ENCODE assay signal across 2 cellular contexts in the genomic region with DNA sequence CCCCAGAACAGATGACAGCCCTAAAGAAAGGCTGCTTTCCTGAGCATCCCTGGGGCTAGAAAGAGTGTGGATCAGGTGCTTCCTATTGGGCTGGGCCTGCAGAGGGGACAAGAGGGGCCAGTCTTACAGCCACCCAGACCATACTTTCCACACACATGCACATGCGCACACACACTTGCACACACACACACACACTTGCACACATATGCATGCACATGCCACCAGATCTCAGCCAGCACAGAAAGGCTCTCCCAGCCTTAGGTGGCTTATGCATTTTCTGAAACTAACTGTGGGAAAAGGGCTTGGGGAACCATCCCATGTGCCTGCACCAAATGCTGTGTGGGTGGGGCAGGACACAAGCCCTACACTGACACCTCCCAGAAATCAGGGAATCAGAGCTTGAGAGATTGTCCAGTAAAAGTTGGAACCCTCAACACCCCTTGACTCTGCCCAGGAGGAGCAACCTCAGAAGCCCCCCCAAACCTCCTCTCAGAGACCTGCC.
TF ChIP-seq lines count a peak whose summit lies in the region.

No MANE protein-coding gene starts in this region.

TF ChIP-seq in HEK293, 187 proteins besides CTCF, POLR2A, EP300 and RAD21:
- TF ChIP-seq ZNF335 (tag by site-specific recombination; conservative IDR thresholded peaks at IDR 0.05) = 0 out of 2 replicates have a peak, but pooled peaks have one; percentile 33
- peak; percentile 19; the same call in 1 of the 2 replicates for TF ChIP-seq ZFHX2 (tag by site-specific recombination; conservative IDR thresholded peaks at IDR 0.05)
- TF ChIP-seq, protein P1, sequence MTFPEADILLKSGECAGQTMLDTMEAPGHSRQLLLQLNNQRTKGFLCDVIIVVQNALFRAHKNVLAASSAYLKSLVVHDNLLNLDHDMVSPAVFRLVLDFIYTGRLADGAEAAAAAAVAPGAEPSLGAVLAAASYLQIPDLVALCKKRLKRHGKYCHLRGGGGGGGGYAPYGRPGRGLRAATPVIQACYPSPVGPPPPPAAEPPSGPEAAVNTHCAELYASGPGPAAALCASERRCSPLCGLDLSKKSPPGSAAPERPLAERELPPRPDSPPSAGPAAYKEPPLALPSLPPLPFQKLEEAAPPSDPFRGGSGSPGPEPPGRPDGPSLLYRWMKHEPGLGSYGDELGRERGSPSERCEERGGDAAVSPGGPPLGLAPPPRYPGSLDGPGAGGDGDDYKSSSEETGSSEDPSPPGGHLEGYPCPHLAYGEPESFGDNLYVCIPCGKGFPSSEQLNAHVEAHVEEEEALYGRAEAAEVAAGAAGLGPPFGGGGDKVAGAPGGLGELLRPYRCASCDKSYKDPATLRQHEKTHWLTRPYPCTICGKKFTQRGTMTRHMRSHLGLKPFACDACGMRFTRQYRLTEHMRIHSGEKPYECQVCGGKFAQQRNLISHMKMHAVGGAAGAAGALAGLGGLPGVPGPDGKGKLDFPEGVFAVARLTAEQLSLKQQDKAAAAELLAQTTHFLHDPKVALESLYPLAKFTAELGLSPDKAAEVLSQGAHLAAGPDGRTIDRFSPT (tag by site-specific recombination; IDR thresholded peaks at IDR 0.05) = no peak
- TF ChIP-seq, protein P2, sequence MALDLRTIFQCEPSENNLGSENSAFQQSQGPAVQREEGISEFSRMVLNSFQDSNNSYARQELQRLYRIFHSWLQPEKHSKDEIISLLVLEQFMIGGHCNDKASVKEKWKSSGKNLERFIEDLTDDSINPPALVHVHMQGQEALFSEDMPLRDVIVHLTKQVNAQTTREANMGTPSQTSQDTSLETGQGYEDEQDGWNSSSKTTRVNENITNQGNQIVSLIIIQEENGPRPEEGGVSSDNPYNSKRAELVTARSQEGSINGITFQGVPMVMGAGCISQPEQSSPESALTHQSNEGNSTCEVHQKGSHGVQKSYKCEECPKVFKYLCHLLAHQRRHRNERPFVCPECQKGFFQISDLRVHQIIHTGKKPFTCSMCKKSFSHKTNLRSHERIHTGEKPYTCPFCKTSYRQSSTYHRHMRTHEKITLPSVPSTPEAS (tag by site-specific recombination; IDR thresholded peaks at IDR 0.05) = peak; percentile 76

TF ChIP-seq in H1, 55 proteins besides CTCF, POLR2A, EP300 and RAD21:
- TF ChIP-seq, protein P3, sequence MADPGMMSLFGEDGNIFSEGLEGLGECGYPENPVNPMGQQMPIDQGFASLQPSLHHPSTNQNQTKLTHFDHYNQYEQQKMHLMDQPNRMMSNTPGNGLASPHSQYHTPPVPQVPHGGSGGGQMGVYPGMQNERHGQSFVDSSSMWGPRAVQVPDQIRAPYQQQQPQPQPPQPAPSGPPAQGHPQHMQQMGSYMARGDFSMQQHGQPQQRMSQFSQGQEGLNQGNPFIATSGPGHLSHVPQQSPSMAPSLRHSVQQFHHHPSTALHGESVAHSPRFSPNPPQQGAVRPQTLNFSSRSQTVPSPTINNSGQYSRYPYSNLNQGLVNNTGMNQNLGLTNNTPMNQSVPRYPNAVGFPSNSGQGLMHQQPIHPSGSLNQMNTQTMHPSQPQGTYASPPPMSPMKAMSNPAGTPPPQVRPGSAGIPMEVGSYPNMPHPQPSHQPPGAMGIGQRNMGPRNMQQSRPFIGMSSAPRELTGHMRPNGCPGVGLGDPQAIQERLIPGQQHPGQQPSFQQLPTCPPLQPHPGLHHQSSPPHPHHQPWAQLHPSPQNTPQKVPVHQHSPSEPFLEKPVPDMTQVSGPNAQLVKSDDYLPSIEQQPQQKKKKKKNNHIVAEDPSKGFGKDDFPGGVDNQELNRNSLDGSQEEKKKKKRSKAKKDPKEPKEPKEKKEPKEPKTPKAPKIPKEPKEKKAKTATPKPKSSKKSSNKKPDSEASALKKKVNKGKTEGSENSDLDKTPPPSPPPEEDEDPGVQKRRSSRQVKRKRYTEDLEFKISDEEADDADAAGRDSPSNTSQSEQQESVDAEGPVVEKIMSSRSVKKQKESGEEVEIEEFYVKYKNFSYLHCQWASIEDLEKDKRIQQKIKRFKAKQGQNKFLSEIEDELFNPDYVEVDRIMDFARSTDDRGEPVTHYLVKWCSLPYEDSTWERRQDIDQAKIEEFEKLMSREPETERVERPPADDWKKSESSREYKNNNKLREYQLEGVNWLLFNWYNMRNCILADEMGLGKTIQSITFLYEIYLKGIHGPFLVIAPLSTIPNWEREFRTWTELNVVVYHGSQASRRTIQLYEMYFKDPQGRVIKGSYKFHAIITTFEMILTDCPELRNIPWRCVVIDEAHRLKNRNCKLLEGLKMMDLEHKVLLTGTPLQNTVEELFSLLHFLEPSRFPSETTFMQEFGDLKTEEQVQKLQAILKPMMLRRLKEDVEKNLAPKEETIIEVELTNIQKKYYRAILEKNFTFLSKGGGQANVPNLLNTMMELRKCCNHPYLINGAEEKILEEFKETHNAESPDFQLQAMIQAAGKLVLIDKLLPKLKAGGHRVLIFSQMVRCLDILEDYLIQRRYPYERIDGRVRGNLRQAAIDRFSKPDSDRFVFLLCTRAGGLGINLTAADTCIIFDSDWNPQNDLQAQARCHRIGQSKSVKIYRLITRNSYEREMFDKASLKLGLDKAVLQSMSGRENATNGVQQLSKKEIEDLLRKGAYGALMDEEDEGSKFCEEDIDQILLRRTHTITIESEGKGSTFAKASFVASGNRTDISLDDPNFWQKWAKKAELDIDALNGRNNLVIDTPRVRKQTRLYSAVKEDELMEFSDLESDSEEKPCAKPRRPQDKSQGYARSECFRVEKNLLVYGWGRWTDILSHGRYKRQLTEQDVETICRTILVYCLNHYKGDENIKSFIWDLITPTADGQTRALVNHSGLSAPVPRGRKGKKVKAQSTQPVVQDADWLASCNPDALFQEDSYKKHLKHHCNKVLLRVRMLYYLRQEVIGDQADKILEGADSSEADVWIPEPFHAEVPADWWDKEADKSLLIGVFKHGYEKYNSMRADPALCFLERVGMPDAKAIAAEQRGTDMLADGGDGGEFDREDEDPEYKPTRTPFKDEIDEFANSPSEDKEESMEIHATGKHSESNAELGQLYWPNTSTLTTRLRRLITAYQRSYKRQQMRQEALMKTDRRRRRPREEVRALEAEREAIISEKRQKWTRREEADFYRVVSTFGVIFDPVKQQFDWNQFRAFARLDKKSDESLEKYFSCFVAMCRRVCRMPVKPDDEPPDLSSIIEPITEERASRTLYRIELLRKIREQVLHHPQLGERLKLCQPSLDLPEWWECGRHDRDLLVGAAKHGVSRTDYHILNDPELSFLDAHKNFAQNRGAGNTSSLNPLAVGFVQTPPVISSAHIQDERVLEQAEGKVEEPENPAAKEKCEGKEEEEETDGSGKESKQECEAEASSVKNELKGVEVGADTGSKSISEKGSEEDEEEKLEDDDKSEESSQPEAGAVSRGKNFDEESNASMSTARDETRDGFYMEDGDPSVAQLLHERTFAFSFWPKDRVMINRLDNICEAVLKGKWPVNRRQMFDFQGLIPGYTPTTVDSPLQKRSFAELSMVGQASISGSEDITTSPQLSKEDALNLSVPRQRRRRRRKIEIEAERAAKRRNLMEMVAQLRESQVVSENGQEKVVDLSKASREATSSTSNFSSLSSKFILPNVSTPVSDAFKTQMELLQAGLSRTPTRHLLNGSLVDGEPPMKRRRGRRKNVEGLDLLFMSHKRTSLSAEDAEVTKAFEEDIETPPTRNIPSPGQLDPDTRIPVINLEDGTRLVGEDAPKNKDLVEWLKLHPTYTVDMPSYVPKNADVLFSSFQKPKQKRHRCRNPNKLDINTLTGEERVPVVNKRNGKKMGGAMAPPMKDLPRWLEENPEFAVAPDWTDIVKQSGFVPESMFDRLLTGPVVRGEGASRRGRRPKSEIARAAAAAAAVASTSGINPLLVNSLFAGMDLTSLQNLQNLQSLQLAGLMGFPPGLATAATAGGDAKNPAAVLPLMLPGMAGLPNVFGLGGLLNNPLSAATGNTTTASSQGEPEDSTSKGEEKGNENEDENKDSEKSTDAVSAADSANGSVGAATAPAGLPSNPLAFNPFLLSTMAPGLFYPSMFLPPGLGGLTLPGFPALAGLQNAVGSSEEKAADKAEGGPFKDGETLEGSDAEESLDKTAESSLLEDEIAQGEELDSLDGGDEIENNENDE (IDR thresholded peaks at IDR 0.05; ENCODE audit: insufficient replicate concordance, low read length) = no peak
- no peak for TF ChIP-seq FOSL1 (IDR thresholded peaks at IDR 0.05; ENCODE audit: insufficient read depth, low read depth, low read length)
- TF ChIP-seq SRF (IDR thresholded peaks at IDR 0.05; ENCODE audit: low read depth, low read length) = no peak
- TF ChIP-seq SAP30 (IDR thresholded peaks at IDR 0.05; ENCODE audit: insufficient read depth, insufficient replicate concordance, low read length) = no peak
